ENCODE assay signal across 24 cellular contexts in the genomic region with DNA sequence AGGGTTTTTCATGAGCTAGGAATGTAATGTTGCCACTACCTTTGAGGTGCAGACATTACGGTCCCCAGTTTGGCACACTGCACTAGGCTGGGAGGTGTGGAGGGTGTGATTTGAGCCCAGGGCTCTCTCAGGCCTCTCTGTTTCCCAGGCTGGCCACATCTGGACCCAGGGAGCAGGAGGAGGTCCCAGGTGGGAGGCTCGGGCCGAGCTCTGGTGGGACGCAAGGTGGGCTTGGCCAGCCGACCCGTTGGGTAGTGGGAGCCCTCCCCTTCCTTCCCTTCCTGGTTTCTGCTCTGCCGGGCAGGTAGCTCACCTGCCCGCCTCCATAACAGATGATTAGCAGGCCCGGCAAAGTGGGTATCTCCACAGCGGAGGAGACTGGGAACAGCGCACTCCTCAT.
"Had no signal": no experiment of that assay in that cellular context is flagged by ENCODE, and none has a peak within 500 bp of the region (broad histone marks: within the 10 kb centered on the region; RNA-seq: fewer than 3 reads in every experiment).

No MANE protein-coding gene starts in this region.

- H3K4me3 Mint-ChIP-seq: activated B cell treated with CpG ODN at 0.5 μM for 24 hours; activated CD4-positive, alpha-beta T cell treated with anti-CD3 and anti-CD28 coated beads for 36 hours; activated naive CD8-positive, alpha-beta T cell; activated T-cell treated with anti-CD3 and anti-CD28 coated beads, Interleukin-2, amount 50 U/mL, for 4 hours; endodermal cell; immature natural killer cell; memory B cell; T-helper 1 cell treated with Interleukin-12 subunit alpha and Interleukin-12 subunit beta and Interleukin-4 antibody, amounts not matched to agents 30 μg/mL and 1 μg/mL, for 36 hours had no signal

- H2AFZ ChIP-seq: hepatocyte had no signal

- H3K4me2 ChIP-seq: hepatocyte had no signal

- H3K4me1 Mint-ChIP-seq: activated B cell treated with CpG ODN at 0.5 μM for 24 hours; activated CD4-positive, alpha-beta T cell treated with anti-CD3 and anti-CD28 coated beads for 36 hours; immature natural killer cell; memory B cell had no signal

- H3K9me3 Mint-ChIP-seq: activated B cell treated with CpG ODN at 0.5 μM for 24 hours; activated T-cell treated with anti-CD3 and anti-CD28 coated beads, Interleukin-2, amount 50 U/mL, for 4 hours; activated T-helper 2 cell treated with anti-CD3 and anti-CD28 coated beads, Interferon-gamma antibody, Interleukin-2, Interleukin-4, amounts not matched to agents 10 μg/mL and 5 μg/mL and 100 μg/mL, durations not matched to agents 14 hours and 24 hours and 36 hours; immature natural killer cell; T-helper 1 cell treated with Interleukin-12 subunit alpha and Interleukin-12 subunit beta and Interleukin-4 antibody, amounts not matched to agents 30 μg/mL and 1 μg/mL, for 36 hours had no signal

- H3K36me3 ChIP-seq: thyroid gland had no signal

- ATAC-seq: activated CD4-positive, alpha-beta T cell treated with anti-CD3 and anti-CD28 coated beads for 36 hours; activated T-cell treated with anti-CD3 and anti-CD28 coated beads, Interleukin-2, amount 50 U/mL, for 4 hours; mucosa of descending colon; stimulated activated naive CD8-positive, alpha-beta T cell treated with anti-CD3 and anti-CD28 coated beads, Interleukin-15, Interleukin-2, amounts not matched to agents 100 U/mL and 50 U/mL, for 24 hours had no signal

- H3K4me3 ChIP-seq: hepatocyte, mucosa of descending colon, thyroid gland had no signal

- H3K27me3 ChIP-seq: hepatocyte, thyroid gland had no signal

- H3K27ac Mint-ChIP-seq: activated B cell treated with CpG ODN at 0.5 μM for 24 hours; activated CD4-positive, alpha-beta T cell treated with anti-CD3 and anti-CD28 coated beads for 36 hours; activated naive CD8-positive, alpha-beta T cell; activated T-helper 2 cell treated with anti-CD3 and anti-CD28 coated beads, Interferon-gamma antibody, Interleukin-2, Interleukin-4, amounts not matched to agents 10 μg/mL and 5 μg/mL and 100 μg/mL, durations not matched to agents 14 hours and 24 hours and 36 hours; endodermal cell; immature natural killer cell; memory B cell; T-helper 1 cell treated with Interleukin-12 subunit alpha and Interleukin-12 subunit beta and Interleukin-4 antibody, amounts not matched to agents 30 μg/mL and 1 μg/mL, for 36 hours had no signal

- H3K27me3 Mint-ChIP-seq: activated B cell treated with CpG ODN at 0.5 μM for 24 hours; activated CD4-positive, alpha-beta T cell treated with anti-CD3 and anti-CD28 coated beads for 36 hours; activated naive CD8-positive, alpha-beta T cell; memory B cell had no signal

- H3K27ac ChIP-seq: hepatocyte had no signal

- DNase-seq: activated B cell treated with CpG ODN at 0.5 μM for 24 hours; activated CD4-positive, alpha-beta T cell treated with anti-CD3 and anti-CD28 coated beads for 36 hours; activated CD4-positive, alpha-beta T cell treated with anti-CD3 and anti-CD28 coated beads, Interleukin-2, amount 50 U/mL, for 4 hours; activated CD8-positive, alpha-beta memory T cell treated with anti-CD3 and anti-CD28 coated beads for 24 hours; activated CD8-positive, alpha-beta memory T cell treated with anti-CD3 and anti-CD28 coated beads, Interleukin-2, amount 50 U/mL, for 4 hours; activated naive CD4-positive, alpha-beta T cell; activated T-cell treated with anti-CD3 and anti-CD28 coated beads, Interleukin-2, amount 50 U/mL, for 4 hours; cortex of kidney; endodermal cell; foreskin fibroblast; immature natural killer cell; kidney glomerular epithelial cell; mucosa of descending colon; occipital lobe; stimulated activated CD4-positive, alpha-beta T cell treated with anti-CD3 and anti-CD28 coated beads, Interleukin-4, amount 100 ng/mL, for 24 hours; stimulated activated naive CD8-positive, alpha-beta T cell treated with anti-CD3 and anti-CD28 coated beads, Interleukin-15, Interleukin-2, amounts not matched to agents 100 U/mL and 50 U/mL, for 24 hours; T1000; thyroid gland had no signal

- H3K36me3 Mint-ChIP-seq: activated naive CD8-positive, alpha-beta T cell; immature natural killer cell had no signal

- H3K79me2 ChIP-seq: hepatocyte had no signal

- H3K9me3 ChIP-seq: mucosa of descending colon, thyroid gland had no signal

- FAIRE-seq: bronchial epithelial cell had no signal
